In the genomic region with DNA sequence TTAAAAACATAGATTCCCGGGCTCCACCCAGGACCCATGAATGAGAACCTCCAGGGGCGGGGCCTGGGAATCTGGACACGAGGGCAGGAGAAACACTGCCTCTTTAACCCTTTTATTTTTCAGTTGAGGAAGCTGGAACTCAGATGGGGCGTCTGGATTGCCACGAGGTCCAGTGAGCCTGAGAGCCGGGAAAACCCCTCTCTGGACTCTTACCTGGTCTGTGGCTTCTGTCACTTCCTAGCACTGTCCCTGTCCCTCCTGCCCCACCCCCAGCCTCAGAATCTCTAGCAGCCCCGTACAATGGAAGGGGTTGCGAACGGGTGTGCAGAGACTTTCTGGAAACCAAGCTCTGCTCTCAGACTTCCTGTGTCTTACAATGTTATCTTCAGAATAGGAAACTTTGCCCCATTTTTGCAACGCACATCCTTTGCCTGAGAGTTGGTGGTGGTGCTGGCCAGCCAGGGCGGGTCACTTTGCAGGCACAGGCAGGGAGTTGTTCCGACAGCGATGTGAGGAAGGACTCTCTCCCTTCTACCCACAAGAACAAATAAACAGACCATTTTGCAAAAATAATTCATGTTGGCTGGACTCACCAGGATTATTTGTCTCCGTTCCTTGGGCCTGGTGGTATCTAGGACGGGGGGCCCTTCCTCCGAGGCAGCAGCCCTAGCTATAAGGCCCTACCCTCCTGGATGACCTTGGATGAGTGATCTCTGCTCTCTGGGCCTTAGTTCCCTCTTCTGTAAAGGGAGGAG, we compare ENCODE assay signal across 9 cellular contexts. TPM values are rescaled to one million over a fixed set of nuclear protein-coding genes. Genes with fewer than 3 reads are reported as not detected.
A peak's percentile ranks its signal among the peaks of the same experiment; 100 is the strongest.
DNase-seq lines count a peak whose midpoint lies in the region; ATAC-seq and TF ChIP-seq lines count a peak whose summit lies in the region.
"Had no signal": no experiment of that assay in that cellular context is flagged by ENCODE, and none has a peak within 500 bp of the region (broad histone marks: within the 10 kb centered on the region; RNA-seq: fewer than 3 reads in every experiment).

No MANE protein-coding gene starts in this region.

- TF ChIP-seq CTCF in cardiac muscle cell (IDR thresholded peaks at IDR 0.05; ENCODE audit: low read depth, low read length) (no peak), endodermal cell (conservative IDR thresholded peaks at IDR 0.05) (no peak), nephron (IDR thresholded peaks at IDR 0.05; ENCODE audit: unreplicated experiment in 3 of 3) (no peak)

- H3K9me3 Mint-ChIP-seq in endodermal cell: no peaks in the 10 kb centered on the region
- no peaks in the 10 kb centered on the region for H3K9me3 Mint-ChIP-seq in nephron

- H3K27me3 ChIP-seq in cardiac muscle cell: no peaks in the 10 kb centered on the region
- no peaks in the 10 kb centered on the region for H3K27me3 ChIP-seq in endodermal cell (ENCODE audit: control insufficient read depth, insufficient read depth, low read length, poor library complexity, severe bottlenecking)
- H3K27me3 ChIP-seq in aorta (ENCODE audit: control insufficient read depth in 1 of 2, insufficient read depth in 2 of 2, low read length in 1 of 2): no peaks in the 10 kb centered on the region

- H3K27ac ChIP-seq in cardiac muscle cell (peak overlapping the region; percentile 87), endodermal cell (ENCODE audit: low read depth, low read length) (peak overlapping the region; percentile 14), aorta (ENCODE audit: low read depth in 1 of 2, low read length in 2 of 2) (peak overlapping the region; percentile 29 to 72), substantia nigra (ENCODE audit: low read depth, low read length, poor library complexity, severe bottlenecking) (no peak overlapping the region)
- H3K27ac ChIP-seq: SK-N-MC had no signal

- peaks cover 51% of the 10 kb centered on the region for H3K4me1 Mint-ChIP-seq in endodermal cell
- H3K4me1 Mint-ChIP-seq in nephron: peaks cover 81% of the 10 kb centered on the region

- no peaks in the 10 kb centered on the region for H3K9me3 ChIP-seq in cardiac muscle cell (ENCODE audit: low read depth)
- no peaks in the 10 kb centered on the region for H3K9me3 ChIP-seq in endodermal cell (ENCODE audit: control insufficient read depth, low read length)
- H3K9me3 ChIP-seq in aorta (ENCODE audit: control insufficient read depth, low read length): no peaks in the 10 kb centered on the region

- DNase-seq in cardiac muscle cell (ENCODE audit: low read depth in 1 of 2, low spot score in 1 of 2) (peak in 1 of 2 donors; percentile 85), left ventricle myocardium superior (no peak), endodermal cell (no peak), aorta (peak; percentile 60 to 72), substantia nigra (lab: John Stamatoyannopoulos, UW) (no peak)
- no peak for DNase-seq in activated CD4-positive, alpha-beta T cell treated with anti-CD3 and anti-CD28 coated beads, Interleukin-2, amount 50 U/mL, for 1 hour

- WGBS in endodermal cell (ENCODE audit: insufficient coverage in 1 of 2, insufficient read length in 1 of 2), 2 experiments: 86 to 90% methylated on average over 13 to 16 of the region's 16 CpGs
- WGBS in aorta, 2 donors: 17 to 28% methylated on average over 16 of the region's 16 CpGs

- H3K4me3 ChIP-seq in cardiac muscle cell (no peak overlapping the region), endodermal cell (ENCODE audit: low read length) (no peak overlapping the region), aorta (ENCODE audit: low read length in 2 of 2) (no peak overlapping the region)
- H3K4me3 ChIP-seq: SK-N-MC had no signal

- H3K27me3 Mint-ChIP-seq in endodermal cell (ENCODE audit: insufficient read depth): no peaks in the 10 kb centered on the region
- no peaks in the 10 kb centered on the region for H3K27me3 Mint-ChIP-seq in nephron (ENCODE audit: low read depth)

- no peak overlapping the region for H3K9ac ChIP-seq in endodermal cell (ENCODE audit: extremely low read depth, low read length, poor library complexity, severe bottlenecking)

- H3K36me3 Mint-ChIP-seq in endodermal cell (ENCODE audit: low read depth) (peaks cover 77% of the 10 kb centered on the region), nephron (ENCODE audit: low read depth) (peaks cover 5% of the 10 kb centered on the region)

- ATAC-seq in left ventricle myocardium superior (no peak), aorta (ENCODE audit: low FRiP score) (no peak), GM19023 (IDR thresholded peaks at IDR 0.05; ENCODE audit: unreplicated experiment) (no peak)

- H3K36me3 ChIP-seq in cardiac muscle cell: no peaks in the 10 kb centered on the region
- H3K36me3 ChIP-seq in endodermal cell (ENCODE audit: control insufficient read depth, insufficient read depth, low read length): peaks cover 70% of the 10 kb centered on the region
- no peaks in the 10 kb centered on the region for H3K36me3 ChIP-seq in aorta (ENCODE audit: control insufficient read depth in 1 of 2, insufficient read depth in 2 of 2, low read length in 1 of 2)

- H3K4me1 ChIP-seq in cardiac muscle cell (ENCODE audit: low read depth) (peaks cover 93% of the 10 kb centered on the region), endodermal cell (ENCODE audit: control insufficient read depth, insufficient read depth, low read length) (peaks cover 11% of the 10 kb centered on the region), aorta (ENCODE audit: control insufficient read depth in 1 of 2, insufficient read depth in 2 of 2, low read length in 2 of 2) (peaks cover 7 to 8% of the 10 kb centered on the region in 2 donors)

- intact Hi-C loops in left ventricle myocardium superior (cut with micrococcal nuclease) (no loop called here), aorta (cut with DNase I) (no loop called here)

- H3K4me3 Mint-ChIP-seq in endodermal cell: no peak overlapping the region
- H3K4me3 Mint-ChIP-seq in nephron: no peak overlapping the region

- H3K27ac Mint-ChIP-seq in endodermal cell (peak overlapping the region; percentile 69), nephron (peak overlapping the region; percentile 85 to 94 (median 92))

RNA-seq across cellular contexts. Expression of gene SMAD6, which starts 59.1 kb away (rescaled TPM):
- 232 and 274 TPM in 2 replicates for total RNA-seq in cardiac muscle cell
- 106 and 155 TPM in 2 replicates for polyA plus RNA-seq in cardiac muscle cell
- total RNA-seq in left ventricle myocardium superior: 14.9 TPM
- 100 to 1,000 TPM; 190 to 213 TPM for total RNA-seq in endodermal cell
- 16.0 TPM for polyA plus RNA-seq in endodermal cell (2013, experiment 1 of 2)
- 17.3 TPM for polyA plus RNA-seq in endodermal cell (2013, experiment 2 of 2)
- total RNA-seq in aorta: 10 to 100 TPM; 34.8 to 92.0 TPM
- polyA plus RNA-seq in aorta: 10 to 100 TPM in 1 of 2 donors, 1 to 10 TPM in 1; 7.1 to 14.3 TPM

Comparison
In these comparisons a context has a peak if more than half of its experiments do, and no peak if none do; other contexts are left out.
1. DNase-seq: peak in aorta (2 of 2); none in left ventricle myocardium superior (single experiment), endodermal cell (single experiment), substantia nigra (0 of 49) and activated CD4-positive, alpha-beta T cell treated with anti-CD3 and anti-CD28 coated beads, Interleukin-2, amount 50 U/mL, for 1 hour (single experiment).